Comparison of ENCODE assay signal across 27 cellular contexts in the genomic region with DNA sequence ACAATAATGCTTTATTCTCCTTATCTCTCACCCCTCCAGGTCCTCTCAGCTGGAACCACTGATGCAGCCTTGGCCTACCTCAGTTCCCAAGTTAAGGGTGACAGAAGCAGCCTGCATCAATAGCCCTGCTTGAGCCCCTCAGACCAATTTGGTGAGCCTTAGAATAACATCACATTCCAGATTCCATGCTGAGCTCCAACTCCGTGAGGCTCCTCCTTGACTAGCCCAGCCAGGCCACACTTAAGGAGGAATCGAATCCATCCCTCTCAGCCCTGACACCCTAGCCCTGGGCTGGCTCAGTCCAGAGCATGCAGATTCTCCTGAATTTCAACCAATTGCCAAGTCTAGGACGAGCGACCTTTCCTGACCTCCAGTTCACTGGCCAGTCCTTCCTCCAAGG.
"Had no signal": no experiment of that assay in that cellular context is flagged by ENCODE, and none has a peak within 500 bp of the region (broad histone marks: within the 10 kb centered on the region; RNA-seq: fewer than 3 reads in every experiment).

No MANE protein-coding gene starts in this region.

- H3K36me3 Mint-ChIP-seq: activated naive CD8-positive, alpha-beta T cell treated with anti-CD3 and anti-CD28 coated beads for 36 hours; stimulated activated naive B cell treated with anti-CD40 and anti-IgM and Interleukin-4, amounts not matched to agents 10 μg/mL and 1 μg/mL and 100 μg/mL, for 72 hours; T-cell had no signal

- H3K4me3 Mint-ChIP-seq: activated naive CD4-positive, alpha-beta T cell treated with anti-CD3 and anti-CD28 coated beads for 36 hours; activated naive CD8-positive, alpha-beta T cell treated with anti-CD3 and anti-CD28 coated beads for 36 hours; activated T-helper 1 cell treated with anti-CD3 and anti-CD28 coated beads, Interleukin-12 subunit alpha, Interleukin-12 subunit beta, Interleukin-2, Interleukin-4 antibody, amounts not matched to agents 30 ng/mL and 10 ng/mL and 1 ng/mL, durations not matched to agents 14 hours and 24 hours and 36 hours; brain; nephron; stimulated activated naive B cell treated with anti-CD40 and anti-IgM and Interleukin-4, amounts not matched to agents 10 μg/mL and 1 μg/mL and 100 μg/mL, for 72 hours; T-cell had no signal

- DNase-seq: activated CD4-positive, alpha-beta T cell treated with anti-CD3 and anti-CD28 coated beads for 4 hours; activated CD4-positive, alpha-beta T cell treated with anti-CD3 and anti-CD28 coated beads, Interleukin-2, amount 50 U/mL, for 48 hours; activated CD8-positive, alpha-beta memory T cell treated with anti-CD3 and anti-CD28 coated beads for 24 hours; activated effector memory CD4-positive, alpha-beta T cell treated with anti-CD3 and anti-CD28 coated beads, Interleukin-2, amount 50 U/mL, for 16 hours; activated naive CD4-positive, alpha-beta T cell treated with anti-CD3 and anti-CD28 coated beads for 36 hours; activated naive CD8-positive, alpha-beta T cell treated with anti-CD3 and anti-CD28 coated beads for 36 hours; adrenal gland; aorta; central memory CD4-positive, alpha-beta T cell; foreskin fibroblast; heart left ventricle; hypothalamus; left ventricle myocardium superior; pancreas; retina; stimulated activated CD4-positive, alpha-beta T cell treated with anti-CD3 and anti-CD28 coated beads, Interleukin-4, amount 100 ng/mL, for 24 hours; stimulated activated naive B cell treated with anti-CD40 and anti-IgM and Interleukin-4, amounts not matched to agents 10 μg/mL and 1 μg/mL and 100 μg/mL, for 72 hours; stomach; T-cell; thyroid gland had no signal

- H3K4me3 ChIP-seq: adrenal gland, heart left ventricle, pancreas, prostate gland, skin epidermis, stomach, thyroid gland had no signal

- H3K27me3 Mint-ChIP-seq: activated naive CD8-positive, alpha-beta T cell treated with anti-CD3 and anti-CD28 coated beads for 36 hours; brain had no signal

- H3K27ac Mint-ChIP-seq: activated naive CD4-positive, alpha-beta T cell treated with anti-CD3 and anti-CD28 coated beads for 36 hours; activated naive CD8-positive, alpha-beta T cell treated with anti-CD3 and anti-CD28 coated beads for 36 hours; activated T-helper 1 cell treated with anti-CD3 and anti-CD28 coated beads, Interleukin-12 subunit alpha, Interleukin-12 subunit beta, Interleukin-2, Interleukin-4 antibody, amounts not matched to agents 30 ng/mL and 10 ng/mL and 1 ng/mL, durations not matched to agents 14 hours and 24 hours and 36 hours; nephron; stimulated activated naive B cell treated with anti-CD40 and anti-IgM and Interleukin-4, amounts not matched to agents 10 μg/mL and 1 μg/mL and 100 μg/mL, for 72 hours; T-cell had no signal

- H3K9me3 ChIP-seq: adrenal gland, heart left ventricle, pancreas, prostate gland, stomach, thyroid gland had no signal

- H3K27ac ChIP-seq: adrenal gland, heart left ventricle, pancreas, prostate gland, skin epidermis, stomach, thyroid gland had no signal

- H3K36me3 ChIP-seq: adrenal gland, pancreas, prostate gland, stomach, thyroid gland had no signal

- H3K9me3 Mint-ChIP-seq: activated naive CD4-positive, alpha-beta T cell treated with anti-CD3 and anti-CD28 coated beads for 36 hours; activated naive CD8-positive, alpha-beta T cell treated with anti-CD3 and anti-CD28 coated beads for 36 hours; activated T-helper 1 cell treated with anti-CD3 and anti-CD28 coated beads, Interleukin-12 subunit alpha, Interleukin-12 subunit beta, Interleukin-2, Interleukin-4 antibody, amounts not matched to agents 30 ng/mL and 10 ng/mL and 1 ng/mL, durations not matched to agents 14 hours and 24 hours and 36 hours; nephron; stimulated activated naive B cell treated with anti-CD40 and anti-IgM and Interleukin-4, amounts not matched to agents 10 μg/mL and 1 μg/mL and 100 μg/mL, for 72 hours; T-cell had no signal

- H3K4me1 ChIP-seq: adrenal gland, heart left ventricle, pancreas, prostate gland, stomach, thyroid gland had no signal

- H3K4me1 Mint-ChIP-seq: activated naive CD8-positive, alpha-beta T cell treated with anti-CD3 and anti-CD28 coated beads for 36 hours; nephron; stimulated activated naive B cell treated with anti-CD40 and anti-IgM and Interleukin-4, amounts not matched to agents 10 μg/mL and 1 μg/mL and 100 μg/mL, for 72 hours; T-cell had no signal

- H3K27me3 ChIP-seq: adrenal gland, heart left ventricle, pancreas, stomach, thyroid gland had no signal

- ATAC-seq: esophagus mucosa; heart left ventricle; left ventricle myocardium superior; pancreas; sciatic nerve; stimulated activated naive B cell treated with anti-CD40 and anti-IgM and Interleukin-4, amounts not matched to agents 10 μg/mL and 1 μg/mL and 100 μg/mL, for 72 hours; T-cell had no signal
